Comparison of ENCODE assay signal across 1 cellular context in the genomic region with DNA sequence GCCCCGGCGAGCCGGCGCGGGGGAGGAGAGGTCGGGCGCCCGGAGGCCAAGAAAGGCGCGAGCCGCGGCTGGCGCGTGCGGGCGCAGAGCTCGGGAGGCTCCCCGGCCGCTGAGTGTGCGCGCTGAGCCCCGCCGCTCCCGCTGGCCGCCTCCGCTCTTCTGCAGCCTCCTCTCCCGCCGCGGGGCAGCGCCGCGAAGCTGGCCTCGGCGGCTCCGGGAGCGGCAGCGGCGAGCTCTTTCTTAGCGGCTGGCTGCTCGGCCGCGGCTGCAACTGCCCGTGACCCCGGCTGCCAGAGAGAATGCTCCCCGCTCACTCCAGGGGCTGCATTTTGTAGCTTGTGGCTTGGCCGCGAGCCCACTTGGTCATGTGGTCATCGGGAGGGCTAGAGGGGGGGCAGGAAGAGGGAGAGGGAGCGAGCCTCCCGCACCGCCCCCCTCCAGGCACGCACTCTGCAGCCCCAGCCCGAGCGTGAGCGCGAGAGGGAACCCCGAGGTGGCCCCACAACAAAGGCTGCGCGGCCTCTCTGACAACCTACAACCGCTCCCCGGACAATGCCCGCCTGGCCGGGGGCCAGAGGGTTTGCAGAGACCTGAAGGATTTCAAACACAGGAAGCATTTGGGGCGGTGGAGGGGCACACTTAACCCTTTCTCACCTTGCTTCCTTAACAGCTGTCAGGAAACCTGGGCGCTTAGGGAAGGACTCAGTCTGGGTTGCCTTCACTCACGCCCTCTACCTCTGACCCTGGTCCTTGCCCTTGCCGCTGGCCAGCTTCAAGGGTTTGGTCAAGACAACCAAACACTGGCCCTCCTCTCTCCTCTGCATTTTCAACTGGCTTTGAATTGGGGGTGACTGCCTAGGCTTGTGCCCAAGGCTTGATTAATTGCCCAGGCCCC.
TF ChIP-seq lines count a peak whose summit lies in the region.

A gene with protein sequence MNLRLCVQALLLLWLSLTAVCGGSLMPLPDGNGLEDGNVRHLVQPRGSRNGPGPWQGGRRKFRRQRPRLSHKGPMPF (minus strand): TSS at position 305 of the 895 bp plus-strand sequence. CDS start 326 bp downstream, outside the sequence.

TF ChIP-seq in HepG2, 621 proteins besides CTCF, POLR2A, EP300 and RAD21 (continued from another document):
- TF ChIP-seq, protein P1, sequence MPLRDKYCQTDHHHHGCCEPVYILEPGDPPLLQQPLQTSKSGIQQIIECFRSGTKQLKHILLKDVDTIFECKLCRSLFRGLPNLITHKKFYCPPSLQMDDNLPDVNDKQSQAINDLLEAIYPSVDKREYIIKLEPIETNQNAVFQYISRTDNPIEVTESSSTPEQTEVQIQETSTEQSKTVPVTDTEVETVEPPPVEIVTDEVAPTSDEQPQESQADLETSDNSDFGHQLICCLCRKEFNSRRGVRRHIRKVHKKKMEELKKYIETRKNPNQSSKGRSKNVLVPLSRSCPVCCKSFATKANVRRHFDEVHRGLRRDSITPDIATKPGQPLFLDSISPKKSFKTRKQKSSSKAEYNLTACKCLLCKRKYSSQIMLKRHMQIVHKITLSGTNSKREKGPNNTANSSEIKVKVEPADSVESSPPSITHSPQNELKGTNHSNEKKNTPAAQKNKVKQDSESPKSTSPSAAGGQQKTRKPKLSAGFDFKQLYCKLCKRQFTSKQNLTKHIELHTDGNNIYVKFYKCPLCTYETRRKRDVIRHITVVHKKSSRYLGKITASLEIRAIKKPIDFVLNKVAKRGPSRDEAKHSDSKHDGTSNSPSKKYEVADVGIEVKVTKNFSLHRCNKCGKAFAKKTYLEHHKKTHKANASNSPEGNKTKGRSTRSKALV (CRISPR knock-in tag; IDR thresholded peaks at IDR 0.05), result peak; percentile 17; the same call in 1 of the 2 replicates
- TF ChIP-seq FOXC1 (CRISPR knock-in tag; IDR thresholded peaks at IDR 0.05; ENCODE audit: borderline replicate concordance) (no peak), ZNF407 (CRISPR knock-in tag; IDR thresholded peaks at IDR 0.05; ENCODE audit: not compliant biosample characterization) (no peak), MAX (IDR thresholded peaks at IDR 0.05) (peak; percentile 5; the same call in 1 of the 2 replicates), ZNF652 (CRISPR knock-in tag; IDR thresholded peaks at IDR 0.05; ENCODE audit: borderline replicate concordance, low read depth) (peak; percentile 59), ZMYM4 (CRISPR knock-in tag; IDR thresholded peaks at IDR 0.05) (peak; percentile 30; the same call in 1 of the 2 replicates)
- TF ChIP-seq, protein P2, sequence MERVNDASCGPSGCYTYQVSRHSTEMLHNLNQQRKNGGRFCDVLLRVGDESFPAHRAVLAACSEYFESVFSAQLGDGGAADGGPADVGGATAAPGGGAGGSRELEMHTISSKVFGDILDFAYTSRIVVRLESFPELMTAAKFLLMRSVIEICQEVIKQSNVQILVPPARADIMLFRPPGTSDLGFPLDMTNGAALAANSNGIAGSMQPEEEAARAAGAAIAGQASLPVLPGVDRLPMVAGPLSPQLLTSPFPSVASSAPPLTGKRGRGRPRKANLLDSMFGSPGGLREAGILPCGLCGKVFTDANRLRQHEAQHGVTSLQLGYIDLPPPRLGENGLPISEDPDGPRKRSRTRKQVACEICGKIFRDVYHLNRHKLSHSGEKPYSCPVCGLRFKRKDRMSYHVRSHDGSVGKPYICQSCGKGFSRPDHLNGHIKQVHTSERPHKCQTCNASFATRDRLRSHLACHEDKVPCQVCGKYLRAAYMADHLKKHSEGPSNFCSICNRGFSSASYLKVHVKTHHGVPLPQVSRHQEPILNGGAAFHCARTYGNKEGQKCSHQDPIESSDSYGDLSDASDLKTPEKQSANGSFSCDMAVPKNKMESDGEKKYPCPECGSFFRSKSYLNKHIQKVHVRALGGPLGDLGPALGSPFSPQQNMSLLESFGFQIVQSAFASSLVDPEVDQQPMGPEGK (CRISPR knock-in tag; IDR thresholded peaks at IDR 0.05), result peak; percentile 47; the same call in 1 of the 2 replicates
TF ChIP-seq in HepG2: peak in this region for 10.
